8 cellular contexts compared by ENCODE assay signal in genomic region chr2:179218848-179219594, GRCh38. TPM values are rescaled to one million over a fixed set of nuclear protein-coding genes. Genes with fewer than 3 reads are reported as not detected.
DNase-seq lines count a peak whose midpoint lies in the region; ATAC-seq and TF ChIP-seq lines count a peak whose summit lies in the region.

No MANE protein-coding gene starts in this region.

- H3K4me1 ChIP-seq in mucosa of descending colon (ENCODE audit: low read depth), result no peaks in the 10 kb centered on the region

- intact Hi-C loops in mucosa of descending colon (cut with DNase I, micrococcal nuclease), result loop anchor here in 1 of 2 donors (10.0 kb wide), 1 partner anchor 226 kb away; no protein-coding TSS in a partner anchor

- H3K4me1 Mint-ChIP-seq in stimulated activated naive B cell treated with anti-CD40 and anti-IgM and Interleukin-4, amounts not matched to agents 10 μg/mL and 1 μg/mL and 100 μg/mL, for 72 hours, result peaks cover 22 to 51% of the 10 kb centered on the region in 2 donors

- H3K27me3 Mint-ChIP-seq in stimulated activated naive B cell treated with anti-CD40 and anti-IgM and Interleukin-4, amounts not matched to agents 10 μg/mL and 1 μg/mL and 100 μg/mL, for 72 hours, result no peaks in the 10 kb centered on the region

- no peak overlapping the region for H3K27ac Mint-ChIP-seq in stimulated activated naive B cell treated with anti-CD40 and anti-IgM and Interleukin-4, amounts not matched to agents 10 μg/mL and 1 μg/mL and 100 μg/mL, for 72 hours

- peaks cover 9 to 11% of the 10 kb centered on the region in 2 donors for H3K9me3 Mint-ChIP-seq in stimulated activated naive B cell treated with anti-CD40 and anti-IgM and Interleukin-4, amounts not matched to agents 10 μg/mL and 1 μg/mL and 100 μg/mL, for 72 hours

- TF ChIP-seq CTCF in AG10803 (conservative IDR thresholded peaks at IDR 0.05; ENCODE audit: low read length) (peak; percentile 98), epithelial cell of esophagus (IDR thresholded peaks at IDR 0.05; ENCODE audit: insufficient read depth, low read depth, low read length, missing control alignments) (peak; percentile 97), mucosa of descending colon (IDR thresholded peaks at IDR 0.05) (peak; percentile 52)

- ATAC-seq in GM18861 (IDR thresholded peaks at IDR 0.05; ENCODE audit: unreplicated experiment) (peak; percentile 89), HG03135 (IDR thresholded peaks at IDR 0.05; ENCODE audit: unreplicated experiment) (peak; percentile 87), mucosa of descending colon (peak; percentile 84)
- peak; percentile 73 to 77 for ATAC-seq in stimulated activated naive B cell treated with anti-CD40 and anti-IgM and Interleukin-4, amounts not matched to agents 10 μg/mL and 1 μg/mL and 100 μg/mL, for 72 hours (replicated peaks)

- DNase-seq in AG10803 (ENCODE audit: low read depth) (peak; percentile 86), NCI-H446 treated with DMSO at 0.1 percent for 48 hours (lab: John Stamatoyannopoulos, UW) (peak; percentile 42), epithelial cell of esophagus (ENCODE audit: low read depth) (peak; percentile 87), mucosa of descending colon (peak in 2 of 3 donors; percentile 50 to 87)
- DNase-seq in activated CD4-positive, alpha-beta T cell treated with anti-CD3 and anti-CD28 coated beads, Interleukin-2, amount 50 U/mL, for 4 hours, result peak; percentile 33 to 43
- DNase-seq in stimulated activated naive B cell treated with anti-CD40 and anti-IgM and Interleukin-4, amounts not matched to agents 10 μg/mL and 1 μg/mL and 100 μg/mL, for 72 hours, result peak; percentile 29

- no peak overlapping the region for H3K4me3 ChIP-seq in AG10803 (ENCODE audit: low read length)
- H3K4me3 ChIP-seq in epithelial cell of esophagus (ENCODE audit: low read length), result no peak overlapping the region
- H3K4me3 ChIP-seq in mucosa of descending colon, result no peak overlapping the region

- no peaks in the 10 kb centered on the region for H3K9me3 ChIP-seq in mucosa of descending colon

- peaks cover 9 to 12% of the 10 kb centered on the region in 2 donors for H3K36me3 Mint-ChIP-seq in stimulated activated naive B cell treated with anti-CD40 and anti-IgM and Interleukin-4, amounts not matched to agents 10 μg/mL and 1 μg/mL and 100 μg/mL, for 72 hours

- no peak overlapping the region for H3K4me3 Mint-ChIP-seq in stimulated activated naive B cell treated with anti-CD40 and anti-IgM and Interleukin-4, amounts not matched to agents 10 μg/mL and 1 μg/mL and 100 μg/mL, for 72 hours

- no peaks in the 10 kb centered on the region for H3K36me3 ChIP-seq in mucosa of descending colon (ENCODE audit: low read depth)

RNA-seq across cellular contexts. Expression of gene SESTD1, which starts 45.6 kb away (rescaled TPM):
- 100 to 1,000 TPM in 1 of 3 donors, 10 to 100 TPM in 2; 25.6 to 102 (median 44.0) TPM for total RNA-seq in mucosa of descending colon

Comparison
In these comparisons a context has a peak if more than half of its experiments do, and no peak if none do; other contexts are left out.
1. DNase-seq: peak in every context shown above with its lines; median percentile 87 in epithelial cell of esophagus; 86 in AG10803; 68 in mucosa of descending colon; 42 in NCI-H446 treated with DMSO at 0.1 percent for 48 hours; 38 in activated CD4-positive, alpha-beta T cell treated with anti-CD3 and anti-CD28 coated beads, Interleukin-2, amount 50 U/mL, for 4 hours; 29 in stimulated activated naive B cell treated with anti-CD40 and anti-IgM and Interleukin-4, amounts not matched to agents 10 μg/mL and 1 μg/mL and 100 μg/mL, for 72 hours.